ENCODE assay signal across 8 cellular contexts in the genomic region with DNA sequence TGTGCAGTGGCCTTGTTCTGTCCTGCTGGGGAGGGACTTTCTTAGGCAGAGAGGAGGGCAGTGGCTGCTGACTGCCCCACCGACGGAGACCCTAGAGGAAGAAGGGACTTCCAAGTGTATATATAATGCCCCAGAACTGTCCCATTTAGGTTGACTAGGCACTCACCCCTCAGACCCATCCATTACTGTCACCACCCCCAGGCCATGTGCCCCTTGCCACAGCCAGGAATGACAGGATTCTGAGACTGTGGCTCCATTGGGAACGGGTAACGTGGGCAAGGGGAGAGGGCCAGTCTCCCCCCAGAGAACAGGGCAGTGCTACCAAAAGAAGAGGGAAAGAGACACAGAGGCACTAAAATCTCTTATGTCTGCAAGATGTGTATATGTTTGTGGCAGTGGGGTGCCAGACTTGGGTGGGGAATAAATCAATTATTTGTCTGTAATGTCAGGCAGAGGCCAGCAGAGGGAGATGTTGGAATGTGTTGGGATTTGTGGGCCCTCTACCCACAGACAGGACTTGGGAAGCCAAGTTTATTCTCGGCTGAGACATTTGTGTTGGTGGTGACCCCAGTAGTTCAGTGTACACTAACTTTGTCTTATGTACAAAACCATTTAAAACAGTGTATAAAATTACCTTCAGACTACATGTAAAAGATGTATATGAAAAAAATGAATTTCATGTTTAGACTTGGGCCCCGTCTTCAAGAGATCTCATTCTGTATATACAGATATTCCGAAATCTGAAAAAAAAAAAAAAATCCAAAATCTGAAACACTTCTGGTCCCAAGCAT. TPM values are rescaled to one million over a fixed set of nuclear protein-coding genes. Genes with fewer than 3 reads are reported as not detected.
DNase-seq lines count a peak whose midpoint lies in the region; ATAC-seq and TF ChIP-seq lines count a peak whose summit lies in the region.

No MANE protein-coding gene starts in this region.

- DNase-seq in DMS79 treated with DMSO at 0.1 percent for 48 hours (lab: John Stamatoyannopoulos, UW) (peak; percentile 20), DMS79 (lab: John Stamatoyannopoulos, UW) (no peak), NCI-H1105 treated with DMSO at 0.1 percent for 48 hours (lab: John Stamatoyannopoulos, UW) (peak; percentile 62), fibroblast of the aortic adventitia (ENCODE audit: low read depth) (peak; percentile 73), neural progenitor cell (ENCODE audit: low spot score) (peak; percentile 70)

- no peak overlapping the region for H3K27ac ChIP-seq in neural progenitor cell

- no peak overlapping the region for H2AFZ ChIP-seq in neural progenitor cell (replicated peaks)

- H3K9me3 ChIP-seq in neural progenitor cell (ENCODE audit: low read depth): no peaks in the 10 kb centered on the region

- H4K20me1 ChIP-seq in neural progenitor cell (ENCODE audit: low read depth): no peaks in the 10 kb centered on the region

- H3K27ac Mint-ChIP-seq in neural progenitor cell: no peak overlapping the region

- TF ChIP-seq CTCF in WI38 (IDR thresholded peaks at IDR 0.05; ENCODE audit: low read depth, low read length) (peak; percentile 67), fibroblast of the aortic adventitia (IDR thresholded peaks at IDR 0.05; ENCODE audit: insufficient read depth, low read length) (peak; percentile 78), neural progenitor cell (IDR thresholded peaks at IDR 0.05) (peak; percentile 80)

- peaks cover 3% of the 10 kb centered on the region for H3K27me3 Mint-ChIP-seq in neural progenitor cell (ENCODE audit: insufficient read depth, low read depth)

- H3K4me2 ChIP-seq in neural progenitor cell: no peak overlapping the region

- no peaks in the 10 kb centered on the region for H3K27me3 ChIP-seq in neural progenitor cell

- no peaks in the 10 kb centered on the region for H3F3A ChIP-seq in neural progenitor cell (ENCODE audit: low read depth)

- H3K4me3 Mint-ChIP-seq in neural progenitor cell: no peak overlapping the region

- H3K4me1 ChIP-seq in neural progenitor cell: no peaks in the 10 kb centered on the region

- peaks cover 5% of the 10 kb centered on the region for H3K4me1 Mint-ChIP-seq in neural progenitor cell

- H3K9ac ChIP-seq in neural progenitor cell: no peak overlapping the region

- no peaks in the 10 kb centered on the region for H3K36me3 ChIP-seq in neural progenitor cell

- H3K79me2 ChIP-seq in neural progenitor cell (ENCODE audit: low read depth): no peaks in the 10 kb centered on the region

- no peaks in the 10 kb centered on the region for H3K36me3 Mint-ChIP-seq in neural progenitor cell

- H3K9me3 Mint-ChIP-seq in neural progenitor cell: peaks cover 2% of the 10 kb centered on the region

- ATAC-seq in GM21515 (IDR thresholded peaks at IDR 0.05; ENCODE audit: unreplicated experiment): peak; percentile 68
- no peak for ATAC-seq in HG02588 (IDR thresholded peaks at IDR 0.05; ENCODE audit: unreplicated experiment)

- H3K4me3 ChIP-seq in WI38 (ENCODE audit: low read depth, low read length) (no peak overlapping the region), fibroblast of the aortic adventitia (ENCODE audit: low read depth, low read length) (no peak overlapping the region), neural progenitor cell (no peak overlapping the region)

RNA-seq across cellular contexts. Expression of a gene that starts 24.0 kb away (rescaled TPM):
- total RNA-seq in fibroblast of the aortic adventitia (ENCODE audit: low replicate concordance) (not detected in 2 replicates), neural progenitor cell (ENCODE audit: low replicate concordance) (0.74 and 1.0 TPM in 2 replicates)

RNA-seq across cellular contexts. Expression of a gene that starts 40.8 kb away (rescaled TPM):
- total RNA-seq in fibroblast of the aortic adventitia (ENCODE audit: low replicate concordance) (47.7 and 123 TPM in 2 replicates), neural progenitor cell (ENCODE audit: low replicate concordance) (158 and 238 TPM in 2 replicates)

RNA-seq across cellular contexts. Expression of a gene that starts 41.0 kb away (rescaled TPM):
- total RNA-seq in fibroblast of the aortic adventitia (ENCODE audit: low replicate concordance): 8.6 and 21.4 TPM in 2 replicates
- 13.4 and 16.8 TPM in 2 replicates for total RNA-seq in neural progenitor cell (ENCODE audit: low replicate concordance)
